ENCODE assay signal across 18 cellular contexts in genomic region chr20:42276718-42277117, GRCh38.
DNase-seq lines count a peak whose midpoint lies in the region; FAIRE-seq and TF ChIP-seq lines count a peak whose summit lies in the region.
"Had no signal": no experiment of that assay in that cellular context is flagged by ENCODE, and none has a peak within 500 bp of the region (broad histone marks: within the 10 kb centered on the region; RNA-seq: fewer than 3 reads in every experiment).

No MANE protein-coding gene starts in this region.

- H3K36me3 ChIP-seq in esophagus muscularis mucosa (no peaks in the 10 kb centered on the region), parathyroid adenoma (ENCODE audit: control insufficient read depth, insufficient read depth, low read length) (no peaks in the 10 kb centered on the region), smooth muscle cell (ENCODE audit: low read depth) (no peaks in the 10 kb centered on the region)

- H3K4me1 ChIP-seq in esophagus muscularis mucosa (no peaks in the 10 kb centered on the region), parathyroid adenoma (peaks cover 10% of the 10 kb centered on the region), smooth muscle cell (ENCODE audit: low read depth) (peaks cover 14% of the 10 kb centered on the region)

- no peak for TF ChIP-seq POLR2A in esophagus muscularis mucosa (IDR thresholded peaks at IDR 0.05; ENCODE audit: low read depth)

- no peak overlapping the region for H3K27ac ChIP-seq in esophagus muscularis mucosa (replicated peaks in 1 of 4)
- no peak overlapping the region for H3K27ac ChIP-seq in parathyroid adenoma
- H3K27ac ChIP-seq in smooth muscle cell (ENCODE audit: low read depth), result no peak overlapping the region
- H3K27ac ChIP-seq: C4-2B, PC-9 had no signal

- DNase-seq in NCI-H82 (lab: John Stamatoyannopoulos, UW) (peak; percentile 44), NCI-H82 treated with DMSO at 0.1 percent for 48 hours (lab: John Stamatoyannopoulos, UW; ENCODE audit: unreplicated experiment) (no peak), esophagus muscularis mucosa (ENCODE audit: extremely low spot score) (peak; percentile 47), smooth muscle cell (lab: John Stamatoyannopoulos, UW; ENCODE audit: unreplicated experiment) (no peak), SHP77 treated with DMSO at 0.1 percent for 48 hours (lab: John Stamatoyannopoulos, UW) (no peak), RCC 7860 (ENCODE audit: low spot score) (no peak)
- DNase-seq: CD8-positive, alpha-beta T cell; DMS 273 treated with DMSO at 0.1 percent for 48 hours; NCI-H1436 treated with DMSO at 0.1 percent for 48 hours; NCI-H2107; NCI-H446 treated with DMSO at 0.1 percent for 48 hours; Right ventricle myocardium superior; RPMI8226; T-cell had no signal

- H4K20me1 ChIP-seq in smooth muscle cell (ENCODE audit: low read depth), result no peaks in the 10 kb centered on the region

- H3K27me3 ChIP-seq in esophagus muscularis mucosa, result no peaks in the 10 kb centered on the region
- H3K27me3 ChIP-seq in parathyroid adenoma (ENCODE audit: control insufficient read depth, insufficient read depth, low read length), result no peaks in the 10 kb centered on the region
- H3K27me3 ChIP-seq in smooth muscle cell (ENCODE audit: low read depth), result no peaks in the 10 kb centered on the region

- H3F3A ChIP-seq in smooth muscle cell (ENCODE audit: low read depth), result no peaks in the 10 kb centered on the region

- H3K9me3 ChIP-seq in esophagus muscularis mucosa (no peaks in the 10 kb centered on the region), parathyroid adenoma (ENCODE audit: control insufficient read depth, low read length) (no peaks in the 10 kb centered on the region), smooth muscle cell (replicated peaks; ENCODE audit: low read depth) (no peaks in the 10 kb centered on the region)

- H3K4me2 ChIP-seq in parathyroid adenoma (ENCODE audit: low read length) (no peak overlapping the region), smooth muscle cell (no peak overlapping the region)
- H3K4me2 ChIP-seq: PC-9 had no signal

- intact Hi-C loops in esophagus muscularis mucosa (cut with DNase I), result no loop called here

- TF ChIP-seq EP300 in esophagus muscularis mucosa (IDR thresholded peaks at IDR 0.05), result no peak

- H3K79me2 ChIP-seq in parathyroid adenoma (no peaks in the 10 kb centered on the region), smooth muscle cell (ENCODE audit: low read depth) (no peaks in the 10 kb centered on the region)

- 79% methylated on average over 3 of the region's 3 CpGs for WGBS in esophagus muscularis mucosa
- WGBS in smooth muscle cell (ENCODE audit: low lambda C conversion rate), result 83% methylated on average over 3 of the region's 3 CpGs

- H3K9ac ChIP-seq in parathyroid adenoma, result no peak overlapping the region
- no peak overlapping the region for H3K9ac ChIP-seq in smooth muscle cell (ENCODE audit: low read depth)

- no peak for TF ChIP-seq CTCF in esophagus muscularis mucosa (IDR thresholded peaks at IDR 0.05)
- TF ChIP-seq CTCF in parathyroid adenoma (IDR thresholded peaks at IDR 0.05), result no peak
- no peak for TF ChIP-seq CTCF in smooth muscle cell (IDR thresholded peaks at IDR 0.05; ENCODE audit: borderline replicate concordance, insufficient read depth, poor library complexity, severe bottlenecking)

- H2AFZ ChIP-seq in parathyroid adenoma (peak overlapping the region; percentile 84), smooth muscle cell (ENCODE audit: low read depth) (no peak overlapping the region)
- H2AFZ ChIP-seq: PC-9 had no signal

- FAIRE-seq in RCC 7860 (lab: Jason Lieb, UNC), result no peak
- FAIRE-seq: GM19239 had no signal

- H3K4me3 ChIP-seq in esophagus muscularis mucosa (no peak overlapping the region), parathyroid adenoma (ENCODE audit: low read depth, low read length) (no peak overlapping the region), smooth muscle cell (no peak overlapping the region)
- H3K4me3 ChIP-seq: PC-9 had no signal

Comparison
In these comparisons a context has a peak if more than half of its experiments do, and no peak if none do; other contexts are left out.
1. DNase-seq: peak in NCI-H82 (single experiment) and esophagus muscularis mucosa (single experiment); none in NCI-H82 treated with DMSO at 0.1 percent for 48 hours (single experiment), smooth muscle cell (single experiment), SHP77 treated with DMSO at 0.1 percent for 48 hours (single experiment) and RCC 7860 (single experiment).